ENCODE assay signal across 9 cellular contexts in genomic region chr2:66433695-66433944, GRCh38. TPM values are rescaled to one million over a fixed set of nuclear protein-coding genes. Genes with fewer than 3 reads are reported as not detected.
A peak's percentile ranks its signal among the peaks of the same experiment; 100 is the strongest.
DNase-seq lines count a peak whose midpoint lies in the region; ATAC-seq, FAIRE-seq and TF ChIP-seq lines count a peak whose summit lies in the region.
"Had no signal": no experiment of that assay in that cellular context is flagged by ENCODE, and none has a peak within 500 bp of the region (broad histone marks: within the 10 kb centered on the region; RNA-seq: fewer than 3 reads in every experiment).

No MANE protein-coding gene starts in this region.

- H3K4me1 Mint-ChIP-seq in CD4-positive, alpha-beta memory T cell: peaks cover 14 to 35% (median 28%) of the 10 kb centered on the region in 4 donors

- H3K4me1 ChIP-seq in CD4-positive, alpha-beta memory T cell (ENCODE audit: insufficient read depth, low read length): peaks cover 18% of the 10 kb centered on the region
- H3K4me1 ChIP-seq in SJCRH30: no peaks in the 10 kb centered on the region
- peaks cover 0 to 31% (median 0%) of the 10 kb centered on the region in 3 donors for H3K4me1 ChIP-seq in esophagus squamous epithelium
- peaks cover 0 to 6% (median 5%) of the 10 kb centered on the region in 3 donors for H3K4me1 ChIP-seq in pancreas

- H3K27me3 ChIP-seq in CD4-positive, alpha-beta memory T cell (ENCODE audit: insufficient read depth, low read length): peaks cover 21% of the 10 kb centered on the region
- no peaks in the 10 kb centered on the region for H3K27me3 ChIP-seq in SJCRH30
- peaks cover 0 to 19% (median 0%) of the 10 kb centered on the region in 4 donors for H3K27me3 ChIP-seq in esophagus squamous epithelium
- no peaks in the 10 kb centered on the region for H3K27me3 ChIP-seq in pancreas

- H3K36me3 ChIP-seq in CD4-positive, alpha-beta memory T cell (ENCODE audit: insufficient read depth, low read length): no peaks in the 10 kb centered on the region
- no peaks in the 10 kb centered on the region for H3K36me3 ChIP-seq in SJCRH30
- H3K36me3 ChIP-seq in esophagus squamous epithelium: peaks cover 0 to 8% (median 8%) of the 10 kb centered on the region in 3 donors
- H3K36me3 ChIP-seq in pancreas: no peaks in the 10 kb centered on the region

- intact Hi-C loops in CD4-positive, alpha-beta memory T cell (cut with micrococcal nuclease): no loop called here
- intact Hi-C loops in esophagus squamous epithelium (cut with DNase I): no loop called here
- intact Hi-C loops in pancreas (cut with DNase I): loop anchor here in 1 of 3 donors (10.0 kb wide), 1 partner anchor 781 kb away; no protein-coding TSS in a partner anchor

- no peak overlapping the region for H3K4me3 ChIP-seq in CD4-positive, alpha-beta memory T cell (ENCODE audit: low read length in 2 of 2)
- H3K4me3 ChIP-seq in SJCRH30: peak overlapping the region; percentile 74
- H3K4me3 ChIP-seq in esophagus squamous epithelium: peak overlapping the region; percentile 68 to 78 (median 74)
- H3K4me3 ChIP-seq in pancreas: peak overlapping the region; percentile 43 to 74 (median 66)

- TF ChIP-seq POLR2A in esophagus squamous epithelium (IDR thresholded peaks at IDR 0.05): no peak

- POLR2A ChIA-PET in CD4-positive, alpha-beta memory T cell (lab: Charles Lee; ENCODE audit: partially characterized antibody): no interaction called here

- ATAC-seq in pancreas (no peak), GM19324 (IDR thresholded peaks at IDR 0.05; ENCODE audit: low FRiP score, unreplicated experiment) (no peak), HG03439 (IDR thresholded peaks at IDR 0.05; ENCODE audit: unreplicated experiment) (no peak)

- no peak for TF ChIP-seq CTCF in esophagus squamous epithelium (IDR thresholded peaks at IDR 0.05)
- TF ChIP-seq CTCF in pancreas (IDR thresholded peaks at IDR 0.05): no peak

- 0 to 9% methylated on average over 5 to 7 of the region's 7 CpGs for WGBS in esophagus squamous epithelium, 2 donors
- WGBS in pancreas, 2 donors: 0% methylated on average over 7 of the region's 7 CpGs

- H3K36me3 Mint-ChIP-seq in CD4-positive, alpha-beta memory T cell: peaks cover 0 to 1% of the 10 kb centered on the region in 2 donors

- peaks cover 53 to 66% of the 10 kb centered on the region in 2 donors for H3K27me3 Mint-ChIP-seq in CD4-positive, alpha-beta memory T cell

- no peak overlapping the region for H3K27ac ChIP-seq in CD4-positive, alpha-beta memory T cell (ENCODE audit: low read depth, low read length)
- H3K27ac ChIP-seq in SJCRH30 (peak overlapping the region; percentile 65), esophagus squamous epithelium (peak overlapping the region; percentile 92 to 98 (median 94)), pancreas (peak overlapping the region; percentile 87 to 99 (median 92))

- no peak for FAIRE-seq in pancreas (lab: Jason Lieb, UNC)

- H3K27ac Mint-ChIP-seq in CD4-positive, alpha-beta memory T cell: no peak overlapping the region

- CTCF ChIA-PET in CD4-positive, alpha-beta memory T cell (lab: Charles Lee; ENCODE audit: partially characterized antibody): no interaction called here

- H3K9me3 Mint-ChIP-seq in CD4-positive, alpha-beta memory T cell: peaks cover 0 to 12% (median 5%) of the 10 kb centered on the region in 8 donors

- H3K9me3 ChIP-seq in CD4-positive, alpha-beta memory T cell (ENCODE audit: control insufficient read depth in 1 of 2, low read length in 2 of 2): no peaks in the 10 kb centered on the region
- no peaks in the 10 kb centered on the region for H3K9me3 ChIP-seq in SJCRH30 (replicated peaks)
- H3K9me3 ChIP-seq in esophagus squamous epithelium: no peaks in the 10 kb centered on the region
- H3K9me3 ChIP-seq in pancreas: no peaks in the 10 kb centered on the region

- DNase-seq in CD4-positive, alpha-beta memory T cell: no peak
- no peak for DNase-seq in SJCRH30
- DNase-seq in esophagus squamous epithelium (lab: John Stamatoyannopoulos, UW): no peak
- no peak for DNase-seq in pancreas
- no peak for DNase-seq in NCI-H128 (lab: John Stamatoyannopoulos, UW; ENCODE audit: unreplicated experiment)
- DNase-seq in H4 (ENCODE audit: low spot score): no peak
- DNase-seq: effector memory CD4-positive, alpha-beta T cell had no signal

- H3K4me3 Mint-ChIP-seq in CD4-positive, alpha-beta memory T cell: peak overlapping the region; percentile 48 to 82 (median 70)

RNA-seq across cellular contexts. Expression of gene MEIS1, which starts 1.3 kb away (rescaled TPM):
- not detected for total RNA-seq in CD4-positive, alpha-beta memory T cell
- not detected for polyA plus RNA-seq in CD4-positive, alpha-beta memory T cell
- total RNA-seq in SJCRH30 (2014; rRNA removed; shearing (Covaris generic)): 14.3 and 14.7 TPM in 2 replicates
- 10 to 100 TPM; 17.8 to 56.1 (median 28.5) TPM for total RNA-seq in esophagus squamous epithelium
- total RNA-seq in pancreas: 100 to 1,000 TPM in 1 of 6 donors, 10 to 100 TPM in 5; 48.6 to 129 (median 60.3) TPM
- 10 to 100 TPM; 41.3 to 57.7 TPM for polyA plus RNA-seq in pancreas
- total RNA-seq in H4 (2014; rRNA removed; shearing (Covaris generic)): 3.4 and 3.6 TPM in 2 replicates

Comparison
In these comparisons a context has a peak if more than half of its experiments do, and no peak if none do; other contexts are left out.
1. H3K4me3 ChIP-seq: peak in SJCRH30 (single experiment), esophagus squamous epithelium (4 of 4) and pancreas (4 of 4); none in CD4-positive, alpha-beta memory T cell (0 of 2).